In the genomic region with DNA sequence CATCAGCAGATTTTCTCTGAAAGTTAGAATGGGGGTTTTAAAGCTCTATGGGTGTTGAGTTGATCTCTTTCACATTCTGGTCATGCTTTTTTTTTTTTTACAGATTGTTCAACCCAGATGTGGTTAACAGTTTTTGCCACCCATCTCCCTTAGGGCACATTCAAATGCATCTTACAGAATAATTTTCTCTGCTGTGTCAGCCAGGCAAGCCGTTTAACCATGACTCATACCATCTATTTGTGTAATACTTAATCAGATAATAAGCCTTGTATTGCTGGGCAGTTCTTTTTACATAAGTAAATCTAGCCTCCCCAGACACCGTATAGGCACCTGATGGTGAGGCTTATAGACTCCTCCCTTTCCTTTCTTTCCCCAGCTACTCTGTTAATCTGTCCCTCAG, we compare ENCODE assay signal across 8 cellular contexts.
DNase-seq lines count a peak whose midpoint lies in the region; ATAC-seq and TF ChIP-seq lines count a peak whose summit lies in the region.

No MANE protein-coding gene starts in this region.

- H3K27me3 ChIP-seq in PC-3 (ENCODE audit: low read length) = no peaks in the 10 kb centered on the region
- no peaks in the 10 kb centered on the region for H3K27me3 ChIP-seq in aorta (ENCODE audit: control insufficient read depth in 1 of 2, insufficient read depth in 2 of 2, low read length in 1 of 2)
- H3K27me3 ChIP-seq in prostate gland (replicated peaks; ENCODE audit: insufficient read depth) = no peaks in the 10 kb centered on the region

- ATAC-seq in PC-3 = peak; percentile 70
- peak; percentile 29 for ATAC-seq in aorta (ENCODE audit: low FRiP score)

- no peak overlapping the region for H2AFZ ChIP-seq in PC-3 (ENCODE audit: low read length)

- peaks cover 20% of the 10 kb centered on the region for H3K4me1 ChIP-seq in PC-3 (ENCODE audit: insufficient read depth, low read length)
- no peaks in the 10 kb centered on the region for H3K4me1 ChIP-seq in aorta (ENCODE audit: control insufficient read depth in 1 of 2, insufficient read depth in 2 of 2, low read length in 2 of 2)
- H3K4me1 ChIP-seq in prostate gland (replicated peaks) = no peaks in the 10 kb centered on the region

- no TSS peak for BruUV-seq in PC-3 (replicated peaks; lab: Mats Ljungman, UMichigan)

- intact Hi-C loops in PC-3 (cut with micrococcal nuclease) = loop anchor here (2.0 to 5.0 kb wide), 3 partner anchors 53 to 230 kb away; no protein-coding TSS in a partner anchor
- intact Hi-C loops in aorta (cut with DNase I) = no loop called here
- intact Hi-C loops in prostate gland (cut with DNase I) = no loop called here

- POLR2A ChIA-PET in PC-3 (lab: Charles Lee; ENCODE audit: unreplicated experiment) = no interaction called here

- H4K20me1 ChIP-seq in PC-3 (ENCODE audit: low read length) = no peaks in the 10 kb centered on the region

- no peak for TF ChIP-seq POLR2A in prostate gland (IDR thresholded peaks at IDR 0.05)

- peak overlapping the region; percentile 45 for H3K4me2 ChIP-seq in PC-3 (ENCODE audit: low read length)

- H3K9me3 ChIP-seq in PC-3 (ENCODE audit: low read length) (no peaks in the 10 kb centered on the region), aorta (ENCODE audit: control insufficient read depth, low read length) (no peaks in the 10 kb centered on the region), prostate gland (no peaks in the 10 kb centered on the region)

- no peak for TF ChIP-seq CTCF in PC-3 (conservative IDR thresholded peaks at IDR 0.05; ENCODE audit: low read depth, low read length)
- no peak for TF ChIP-seq CTCF in epithelial cell of esophagus (IDR thresholded peaks at IDR 0.05; ENCODE audit: insufficient read depth, low read depth, low read length, missing control alignments)
- TF ChIP-seq CTCF in prostate gland (IDR thresholded peaks at IDR 0.05) = no peak

- DNase-seq in stimulated activated naive CD4-positive, alpha-beta T cell treated with Interleukin-2 at 50 U/mL for 16 hours (lab: John Stamatoyannopoulos, UW) = peak; percentile 1
- DNase-seq in stimulated activated naive CD4-positive, alpha-beta T cell (lab: John Stamatoyannopoulos, UW) = no peak
- DNase-seq in PC-3 = peak; percentile 82
- DNase-seq in epithelial cell of esophagus (ENCODE audit: low read depth) = peak; percentile 94
- DNase-seq in aorta = no peak
- no peak for DNase-seq in NCI-H2171 treated with DMSO at 0.1 percent for 48 hours (lab: John Stamatoyannopoulos, UW)
- no peak for DNase-seq in prostate gland (ENCODE audit: low spot score)
- no peak for DNase-seq in UCSD-AML1 (lab: John Stamatoyannopoulos, UW; ENCODE audit: unreplicated experiment)

- no peaks in the 10 kb centered on the region for H3K9me2 ChIP-seq in PC-3 (replicated peaks; ENCODE audit: low read length)

- H3K79me2 ChIP-seq in PC-3 (ENCODE audit: low read length) = no peaks in the 10 kb centered on the region

- H3K36me3 ChIP-seq in PC-3 (ENCODE audit: low read depth, low read length) (no peaks in the 10 kb centered on the region), aorta (ENCODE audit: control insufficient read depth in 1 of 2, insufficient read depth in 2 of 2, low read length in 1 of 2) (no peaks in the 10 kb centered on the region), prostate gland (no peaks in the 10 kb centered on the region)

- WGBS in aorta, 2 donors = 8 to 18% methylated on average over 2 of the region's 2 CpGs
- 35% methylated on average over 2 of the region's 2 CpGs for WGBS in prostate gland

- H3F3A ChIP-seq in PC-3 (ENCODE audit: low read length, unreplicated experiment) = no peaks in the 10 kb centered on the region

- H3K4me3 ChIP-seq in PC-3 (ENCODE audit: low read length) = no peak overlapping the region
- H3K4me3 ChIP-seq in epithelial cell of esophagus (ENCODE audit: low read length) = no peak overlapping the region
- no peak overlapping the region for H3K4me3 ChIP-seq in aorta (ENCODE audit: low read length in 2 of 2)
- H3K4me3 ChIP-seq in prostate gland = no peak overlapping the region

- H3K9ac ChIP-seq in PC-3 (ENCODE audit: low read length) = no peak overlapping the region

- H3K27ac ChIP-seq in PC-3 (ENCODE audit: low read length) = no peak overlapping the region
- H3K27ac ChIP-seq in aorta (ENCODE audit: low read depth in 1 of 2, low read length in 2 of 2) = no peak overlapping the region
- H3K27ac ChIP-seq in prostate gland = no peak overlapping the region

- CTCF ChIA-PET in PC-3 (lab: Charles Lee) = no interaction called here

Comparison
In these comparisons a context has a peak if more than half of its experiments do, and no peak if none do; other contexts are left out.
1. DNase-seq: peak in stimulated activated naive CD4-positive, alpha-beta T cell treated with Interleukin-2 at 50 U/mL for 16 hours (single experiment), PC-3 (single experiment) and epithelial cell of esophagus (single experiment); none in stimulated activated naive CD4-positive, alpha-beta T cell (0 of 6), aorta (0 of 2), NCI-H2171 treated with DMSO at 0.1 percent for 48 hours (single experiment), prostate gland (single experiment) and UCSD-AML1 (single experiment).